Comparison of ENCODE assay signal across 11 cellular contexts in the genomic region with DNA sequence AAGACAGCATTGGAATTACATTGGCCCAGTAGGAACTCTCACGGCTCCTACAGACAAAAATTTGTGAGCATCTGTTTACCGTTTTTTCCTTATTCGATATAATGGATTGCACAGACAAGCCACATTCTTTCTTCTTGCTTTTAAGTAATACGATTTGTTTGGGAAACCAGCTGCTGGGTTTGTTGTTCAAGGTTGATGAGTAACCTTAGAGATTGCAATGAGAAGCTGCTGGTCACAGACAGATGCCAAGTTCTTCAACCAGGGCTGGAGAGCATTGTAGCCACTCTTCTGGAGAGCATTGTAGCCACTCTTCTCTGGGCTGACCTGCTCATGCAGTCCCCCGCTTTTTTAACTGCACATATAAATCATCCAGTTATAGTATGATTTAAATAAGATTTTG. TPM values are rescaled to one million over a fixed set of nuclear protein-coding genes. Genes with fewer than 3 reads are reported as not detected.
DNase-seq lines count a peak whose midpoint lies in the region; ATAC-seq, FAIRE-seq and TF ChIP-seq lines count a peak whose summit lies in the region.
"Had no signal": no experiment of that assay in that cellular context is flagged by ENCODE, and none has a peak within 500 bp of the region (broad histone marks: within the 10 kb centered on the region; RNA-seq: fewer than 3 reads in every experiment).

No MANE protein-coding gene starts in this region.

- peak overlapping the region; percentile 88 to 93 (median 92) for H3K4me3 Mint-ChIP-seq in brain

- peaks cover 0 to 7% (median 4%) of the 10 kb centered on the region in 5 experiments for H3K9me3 Mint-ChIP-seq in brain
- H3K9me3 Mint-ChIP-seq: stimulated activated naive CD8-positive, alpha-beta T cell treated with anti-CD3 and anti-CD28 coated beads, Interleukin-15, amount 100 ng/mL, for 72 hours had no signal

- no peak for TF ChIP-seq CTCF in brain (conservative IDR thresholded peaks at IDR 0.05)
- no peak for TF ChIP-seq CTCF in lower lobe of right lung (IDR thresholded peaks at IDR 0.05)
- TF ChIP-seq CTCF in left lung (IDR thresholded peaks at IDR 0.05): no peak

- H3K4me3 ChIP-seq in lower lobe of right lung (no peak overlapping the region), left lung (no peak overlapping the region)

- peaks cover 47% of the 10 kb centered on the region for H3K4me1 Mint-ChIP-seq in brain

- peak; percentile 10 for DNase-seq in ACHN
- peak; percentile 92 for DNase-seq in GM04503 (ENCODE audit: low read depth)
- no peak for DNase-seq in lower lobe of right lung
- DNase-seq in left lung: no peak
- no peak for DNase-seq in iPS-NIHi7 (ENCODE audit: extremely low spot score)
- DNase-seq in GM19239 (ENCODE audit: insufficient read length, low spot score): no peak
- DNase-seq in ecto neural progenitor cell (ENCODE audit: low spot score): no peak
- DNase-seq: activated CD4-positive, alpha-beta T cell treated with anti-CD3 and anti-CD28 coated beads for 48 hours; stimulated activated naive CD8-positive, alpha-beta T cell treated with anti-CD3 and anti-CD28 coated beads, Interleukin-15, amount 100 ng/mL, for 72 hours had no signal

- no peaks in the 10 kb centered on the region for H3K9me3 ChIP-seq in lower lobe of right lung
- no peaks in the 10 kb centered on the region for H3K9me3 ChIP-seq in left lung

- in situ Hi-C loops in ACHN (cut with HindIII; ENCODE audit: low pct_ligation_motif_present, low pct_unique_long_range_greater_than_20kb, low sequenced_read_pairs): no loop called here

- H3K27me3 Mint-ChIP-seq in brain: peaks cover 51% of the 10 kb centered on the region

- H3K36me3 ChIP-seq in lower lobe of right lung: no peaks in the 10 kb centered on the region
- no peaks in the 10 kb centered on the region for H3K36me3 ChIP-seq in left lung

- peak overlapping the region in 3 of 5 experiments; percentile 89 to 98 (median 95) for H3K27ac Mint-ChIP-seq in brain

- no peaks in the 10 kb centered on the region for H3K27me3 ChIP-seq in lower lobe of right lung (ENCODE audit: low read depth)
- peaks cover 9 to 12% of the 10 kb centered on the region in 2 donors for H3K27me3 ChIP-seq in left lung

- FAIRE-seq in GM19239 (lab: Jason Lieb, UNC): no peak
- FAIRE-seq: endothelial cell of umbilical vein had no signal

- intact Hi-C loops in lower lobe of right lung (cut with DNase I): no loop called here
- intact Hi-C loops in left lung (cut with DNase I): no loop called here

- H3K4me1 ChIP-seq in lower lobe of right lung (peaks cover 18% of the 10 kb centered on the region), left lung (peaks cover 0 to 14% of the 10 kb centered on the region in 2 donors)

- ATAC-seq in lower lobe of right lung (no peak), left lung (no peak)

- peaks cover 7% of the 10 kb centered on the region for H3K36me3 Mint-ChIP-seq in brain

- peak overlapping the region; percentile 73 for H3K27ac ChIP-seq in lower lobe of right lung
- peak overlapping the region in 1 of 2 donors; percentile 68 for H3K27ac ChIP-seq in left lung

RNA-seq across cellular contexts. Expression of a gene that starts 1.4 kb away (rescaled TPM):
- polyA plus RNA-seq in brain (ENCODE audit: insufficient read depth, low read depth, low replicate concordance): 27.4 TPM
- total RNA-seq in lower lobe of right lung (66.0 TPM), left lung (10 to 100 TPM; 62.0 to 62.3 TPM)

RNA-seq across cellular contexts. Expression of a gene that starts 26.8 kb away (rescaled TPM):
- polyA plus RNA-seq in brain (ENCODE audit: insufficient read depth, low read depth, low replicate concordance): 3.9 TPM
- total RNA-seq in lower lobe of right lung (9.7 TPM), left lung (1 to 10 TPM; 6.1 to 9.8 TPM)

Comparison
In these comparisons a context has a peak if more than half of its experiments do, and no peak if none do; other contexts are left out.
1. DNase-seq: peak in ACHN (single experiment) and GM04503 (single experiment); none in lower lobe of right lung (single experiment), left lung (0 of 2), iPS-NIHi7 (single experiment), GM19239 (single experiment) and ecto neural progenitor cell (single experiment).